Comparison of ENCODE assay signal across 7 cellular contexts in genomic region chr3:69086133-69086722, GRCh38. TPM values are rescaled to one million over a fixed set of nuclear protein-coding genes. Genes with fewer than 3 reads are reported as not detected.
A peak's percentile ranks its signal among the peaks of the same experiment; 100 is the strongest.
DNase-seq lines count a peak whose midpoint lies in the region; ATAC-seq, FAIRE-seq and TF ChIP-seq lines count a peak whose summit lies in the region.

No MANE protein-coding gene starts in this region.

- peak; percentile 86 for FAIRE-seq in H54 (lab: Jason Lieb, UNC)

- peak; percentile 45 for DNase-seq in H54 (ENCODE audit: insufficient read length, low spot score)
- peak; percentile 95 for DNase-seq in NCI-H82 (lab: John Stamatoyannopoulos, UW)
- peak; percentile 93 for DNase-seq in activated CD8-positive, alpha-beta T cell treated with anti-CD3 and anti-CD28 coated beads for 36 hours
- peak; percentile 46 for DNase-seq in effector CD8-positive, alpha-beta T cell (lab: John Stamatoyannopoulos, UW)
- peak; percentile 94 for DNase-seq in mesenteric fat pad (ENCODE audit: low spot score)
- peak; percentile 67 to 80 (median 77) for DNase-seq in stimulated activated CD4-positive, alpha-beta T cell treated with anti-CD3 and anti-CD28 coated beads, TNF-alpha, amount 100 ng/mL, for 48 hours (ENCODE audit: low read depth in 3 of 3)

- H3K9me3 Mint-ChIP-seq in activated CD8-positive, alpha-beta T cell treated with anti-CD3 and anti-CD28 coated beads for 36 hours = no peaks in the 10 kb centered on the region

- H3K36me3 Mint-ChIP-seq in activated CD8-positive, alpha-beta T cell treated with anti-CD3 and anti-CD28 coated beads for 36 hours (ENCODE audit: low read depth) = peaks cover 37% of the 10 kb centered on the region

- H3K4me3 Mint-ChIP-seq in activated CD8-positive, alpha-beta T cell treated with anti-CD3 and anti-CD28 coated beads for 36 hours = peak overlapping the region; percentile 99

- TF ChIP-seq POLR2A in H54 (IDR thresholded peaks at IDR 0.05; ENCODE audit: low read depth, low read length) = no peak

- intact Hi-C loops in activated CD8-positive, alpha-beta T cell treated with anti-CD3 and anti-CD28 coated beads for 36 hours (cut with micrococcal nuclease) = no loop called here

- CTCF ChIA-PET in activated CD8-positive, alpha-beta T cell treated with anti-CD3 and anti-CD28 coated beads for 36 hours (lab: Charles Lee) = interaction anchor here (0.9 to 3.0 kb wide), 2 partner anchors 29 to 34 kb away, joined by 3 to 11 read pairs; partner anchors contain the start of gene TMF1

- H3K27ac Mint-ChIP-seq in activated CD8-positive, alpha-beta T cell treated with anti-CD3 and anti-CD28 coated beads for 36 hours = peak overlapping the region; percentile 98

- peak; percentile 39 for ATAC-seq in activated CD8-positive, alpha-beta T cell treated with anti-CD3 and anti-CD28 coated beads for 36 hours
- no peak for ATAC-seq in GM21786 (IDR thresholded peaks at IDR 0.05; ENCODE audit: unreplicated experiment)

- POLR2A ChIA-PET in activated CD8-positive, alpha-beta T cell treated with anti-CD3 and anti-CD28 coated beads for 36 hours (lab: Charles Lee) = interaction anchor here (0.7 to 4.0 kb wide), 10 partner anchors 9 to 35 kb away, joined by 3 to 29 read pairs (median 3); no protein-coding TSS in a partner anchor

- TF ChIP-seq CTCF in activated CD8-positive, alpha-beta T cell treated with anti-CD3 and anti-CD28 coated beads for 36 hours (IDR thresholded peaks at IDR 0.05) = no peak

- peaks cover 63% of the 10 kb centered on the region for H3K4me1 Mint-ChIP-seq in activated CD8-positive, alpha-beta T cell treated with anti-CD3 and anti-CD28 coated beads for 36 hours (ENCODE audit: low read depth)

- H3K27me3 Mint-ChIP-seq in activated CD8-positive, alpha-beta T cell treated with anti-CD3 and anti-CD28 coated beads for 36 hours = no peaks in the 10 kb centered on the region

RNA-seq across cellular contexts. Expression of gene ARL6IP5, which starts 1.5 kb away (rescaled TPM):
- total RNA-seq in activated CD8-positive, alpha-beta T cell treated with anti-CD3 and anti-CD28 coated beads for 36 hours = 10 to 100 TPM; 72.7 to 74.2 TPM
- total RNA-seq in mesenteric fat pad = 200 TPM

RNA-seq across cellular contexts. Expression of gene UBA3, which starts 6.1 kb away (rescaled TPM):
- total RNA-seq in activated CD8-positive, alpha-beta T cell treated with anti-CD3 and anti-CD28 coated beads for 36 hours = 10 to 100 TPM; 72.7 to 75.6 TPM
- total RNA-seq in mesenteric fat pad = 54.3 TPM

RNA-seq across cellular contexts. Expression of gene TMF1, which starts 34.1 kb away (rescaled TPM):
- 10 to 100 TPM; 38.9 to 42.1 TPM for total RNA-seq in activated CD8-positive, alpha-beta T cell treated with anti-CD3 and anti-CD28 coated beads for 36 hours
- 32.9 TPM for total RNA-seq in mesenteric fat pad

RNA-seq across cellular contexts. Expression of gene LMOD3, which starts 36.2 kb away (rescaled TPM):
- not detected for total RNA-seq in activated CD8-positive, alpha-beta T cell treated with anti-CD3 and anti-CD28 coated beads for 36 hours
- total RNA-seq in mesenteric fat pad = 0.10 TPM

Comparison
In these comparisons a context has a peak if more than half of its experiments do, and no peak if none do; other contexts are left out.
1. DNase-seq: peak in every context shown above with its lines; median percentile 95 in NCI-H82; 94 in mesenteric fat pad; 93 in activated CD8-positive, alpha-beta T cell treated with anti-CD3 and anti-CD28 coated beads for 36 hours; 77 in stimulated activated CD4-positive, alpha-beta T cell treated with anti-CD3 and anti-CD28 coated beads, TNF-alpha, amount 100 ng/mL, for 48 hours; 46 in effector CD8-positive, alpha-beta T cell; 45 in H54.